ENCODE assay signal across 1 cellular context in genomic region chr11:10725907-10726253, GRCh38.
TF ChIP-seq lines count a peak whose summit lies in the region.

No MANE protein-coding gene starts in this region.

TF ChIP-seq in GM12878, 131 proteins besides CTCF, POLR2A, EP300 and RAD21:
- TF ChIP-seq ATF3 (IDR thresholded peaks at IDR 0.05; ENCODE audit: borderline replicate concordance, extremely low read depth, low read depth, low read length) (no peak), MEF2B (IDR thresholded peaks at IDR 0.05; ENCODE audit: partially characterized antibody, poor library complexity, severe bottlenecking) (no peak), ZNF622 (IDR thresholded peaks at IDR 0.05) (no peak), CBX5 (IDR thresholded peaks at IDR 0.05; ENCODE audit: low read depth) (no peak), TARDBP (IDR thresholded peaks at IDR 0.05; ENCODE audit: borderline replicate concordance) (no peak), PML (IDR thresholded peaks at IDR 0.05; ENCODE audit: low read length) (no peak), RUNX3 (IDR thresholded peaks at IDR 0.05; ENCODE audit: low read length) (peak; percentile 77), MLLT1 (IDR thresholded peaks at IDR 0.05) (no peak), JUNB (IDR thresholded peaks at IDR 0.05) (peak; percentile 48; the same call in 1 of the 2 replicates), NKRF (conservative IDR thresholded peaks at IDR 0.05) (no peak), NFXL1 (IDR thresholded peaks at IDR 0.05; ENCODE audit: borderline replicate concordance) (no peak), SP1 (IDR thresholded peaks at IDR 0.05; ENCODE audit: low read depth, low read length) (no peak), EZH2 (IDR thresholded peaks at IDR 0.05; ENCODE audit: borderline replicate concordance, control insufficient read depth, low read depth, low read length) (no peak), BCL3 (IDR thresholded peaks at IDR 0.05; ENCODE audit: borderline replicate concordance, insufficient read depth, low read depth, low read length, poor library complexity, severe bottlenecking) (no peak), TCF7 (IDR thresholded peaks at IDR 0.05; ENCODE audit: borderline replicate concordance) (0 out of 2 replicates have a peak, but pooled peaks have one; percentile 22), KLF5 (IDR thresholded peaks at IDR 0.05; ENCODE audit: partially characterized antibody) (no peak), IRF3 (IDR thresholded peaks at IDR 0.05) (no peak), RFX5 (IDR thresholded peaks at IDR 0.05; ENCODE audit: low read depth, low read length) (no peak), DPF2 (IDR thresholded peaks at IDR 0.05) (no peak), LARP7 (IDR thresholded peaks at IDR 0.05) (no peak), JUND (IDR thresholded peaks at IDR 0.05; ENCODE audit: low read depth, low read length) (no peak), ZNF207 (IDR thresholded peaks at IDR 0.05; ENCODE audit: borderline replicate concordance) (no peak), EED (IDR thresholded peaks at IDR 0.05; ENCODE audit: low read depth) (no peak), E4F1 (IDR thresholded peaks at IDR 0.05; ENCODE audit: borderline replicate concordance, partially characterized antibody) (no peak), PAX5 (IDR thresholded peaks at IDR 0.05; ENCODE audit: borderline replicate concordance, low read depth, low read length) (no peak), CBX3 (IDR thresholded peaks at IDR 0.05; ENCODE audit: borderline replicate concordance, low read depth) (no peak)
